ENCODE assay signal across 29 cellular contexts in the genomic region with DNA sequence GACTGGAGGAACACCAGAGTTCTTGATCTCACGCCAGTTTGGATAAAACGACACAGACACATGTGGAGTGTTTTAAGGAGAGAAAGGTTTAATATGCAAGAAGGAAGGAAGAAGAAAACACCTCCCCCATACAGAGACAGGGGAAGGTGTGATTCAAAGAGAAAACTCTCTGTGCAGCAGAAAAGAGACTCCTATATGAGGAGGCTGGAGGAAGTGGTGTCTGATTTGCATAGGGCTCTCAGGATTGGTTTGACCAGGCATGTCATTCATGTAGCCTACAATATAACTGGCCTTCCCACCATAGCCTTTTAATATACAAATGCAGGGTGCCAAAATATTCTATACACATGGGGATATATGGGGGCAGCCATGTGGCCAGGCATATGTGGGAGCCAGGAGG.
"Had no signal": no experiment of that assay in that cellular context is flagged by ENCODE, and none has a peak within 500 bp of the region (broad histone marks: within the 10 kb centered on the region; RNA-seq: fewer than 3 reads in every experiment).

No MANE protein-coding gene starts in this region.

- H3K4me1 ChIP-seq: body of pancreas, colonic mucosa, left lung, lower lobe of right lung, right atrium auricular region, tibial nerve had no signal

- DNase-seq: activated CD4-positive, alpha-beta T cell treated with anti-CD3 and anti-CD28 coated beads for 4 hours; activated CD4-positive, alpha-beta T cell treated with anti-CD3 and anti-CD28 coated beads, Interleukin-2, amount 50 U/mL, for 4 hours; activated CD8-positive, alpha-beta memory T cell treated with anti-CD3 and anti-CD28 coated beads for 24 hours; activated effector memory CD4-positive, alpha-beta T cell treated with Interleukin-2 at 50 U/mL for 16 hours; activated naive CD4-positive, alpha-beta T cell treated with Interleukin-2 at 50 U/mL for 16 hours; aorta; body of pancreas; cerebellar nuclear complex; colonic mucosa; effector CD8-positive, alpha-beta T cell; kidney glomerular epithelial cell; left lung; lower lobe of right lung; mesenchymal stem cell; naive thymus-derived CD8-positive, alpha-beta T cell; nucleus accumbens; stimulated activated CD4-positive, alpha-beta T cell treated with anti-CD3 and anti-CD28 coated beads, Interleukin-15, amount 100 ng/mL, for 24 hours; stimulated activated CD4-positive, alpha-beta T cell treated with anti-CD3 and anti-CD28 coated beads, Interleukin-2, amount 100 ng/mL, for 24 hours; stimulated activated naive CD4-positive, alpha-beta T cell had no signal

- H3K27ac ChIP-seq: body of pancreas, cardiac muscle cell, colonic mucosa, epithelial cell of prostate, left lung, lower lobe of right lung, parathyroid adenoma, right atrium auricular region, tibial nerve, VCaP had no signal

- H3K79me2 ChIP-seq: parathyroid adenoma had no signal

- H3K4me3 ChIP-seq: body of pancreas, cardiac muscle cell, colonic mucosa, left lung, lower lobe of right lung, right atrium auricular region, smooth muscle cell, tibial nerve had no signal

- H3K27me3 ChIP-seq: body of pancreas, cardiac muscle cell, colonic mucosa, left lung, right atrium auricular region, tibial nerve had no signal

- H3K9me3 ChIP-seq: body of pancreas, colonic mucosa, left lung, lower lobe of right lung, right atrium auricular region, tibial nerve had no signal

- H3K36me3 ChIP-seq: cardiac muscle cell, colonic mucosa, left lung, lower lobe of right lung, right atrium auricular region, tibial nerve had no signal

- H2AFZ ChIP-seq: parathyroid adenoma had no signal

- FAIRE-seq: endometrium, frontal cortex, TTC549 had no signal

- ATAC-seq: body of pancreas; left lung; lower lobe of right lung; naive thymus-derived CD8-positive, alpha-beta T cell had no signal

- H3K4me2 ChIP-seq: smooth muscle cell had no signal

- H3K9ac ChIP-seq: parathyroid adenoma had no signal
